Comparison of ENCODE assay signal across 21 cellular contexts in genomic region chr1:223355699-223356098, GRCh38. TPM values are rescaled to one million over a fixed set of nuclear protein-coding genes. Genes with fewer than 3 reads are reported as not detected.
DNase-seq lines count a peak whose midpoint lies in the region; ATAC-seq and TF ChIP-seq lines count a peak whose summit lies in the region.
"Had no signal": no experiment of that assay in that cellular context is flagged by ENCODE, and none has a peak within 500 bp of the region (broad histone marks: within the 10 kb centered on the region; RNA-seq: fewer than 3 reads in every experiment).

No MANE protein-coding gene starts in this region.

- H3K9me3 ChIP-seq in T-helper 17 cell (ENCODE audit: control insufficient read depth, low read length, poor library complexity, severe bottlenecking), result no peaks in the 10 kb centered on the region
- H3K9me3 ChIP-seq: HAP-1 had no signal

- POLR2A ChIA-PET in RWPE1 (lab: Yijun Ruan, JAX; ENCODE audit: low non-redundant PET), result interaction anchor here (0.7 kb wide), 1 partner anchor 39 kb away, joined by 4 read pairs; no protein-coding TSS in a partner anchor
- POLR2A ChIA-PET in activated CD4-positive, alpha-beta memory T cell treated with anti-CD3 and anti-CD28 coated beads, Interleukin-2, amount 10 ng/mL, durations not matched to agents 7 days and 5 days (lab: Charles Lee), result no interaction called here

- no peak overlapping the region for H3K27ac ChIP-seq in RWPE1
- peak overlapping the region; percentile 51 for H3K27ac ChIP-seq in epithelial cell of prostate
- H3K27ac ChIP-seq: C4-2B, GM23248 had no signal

- no peak for TF ChIP-seq CTCF in RWPE1 (conservative IDR thresholded peaks at IDR 0.05; ENCODE audit: low read depth)

- no peaks in the 10 kb centered on the region for H3K27me3 Mint-ChIP-seq in T-helper 17 cell
- peaks cover 15% of the 10 kb centered on the region for H3K27me3 Mint-ChIP-seq in activated CD4-positive, alpha-beta memory T cell treated with anti-CD3 and anti-CD28 coated beads, Interleukin-2, amount 10 ng/mL, durations not matched to agents 7 days and 5 days
- H3K27me3 Mint-ChIP-seq: CD4-positive, alpha-beta T cell had no signal

- DNase-seq in RWPE1 (ENCODE audit: low spot score) (peak; percentile 88), T-helper 17 cell (no peak), epithelial cell of prostate (ENCODE audit: low read depth, low spot score) (peak; percentile 80), islet precursor cell (peak; percentile 7), middle frontal gyrus (ENCODE audit: extremely low spot score, low spot score) (no peak)
- DNase-seq in activated CD4-positive, alpha-beta memory T cell treated with anti-CD3 and anti-CD28 coated beads, Interleukin-2, amount 10 ng/mL, durations not matched to agents 7 days and 5 days, result no peak
- DNase-seq in activated naive CD4-positive, alpha-beta T cell treated with Interleukin-2 at 50 U/mL for 16 hours, result no peak
- DNase-seq: ACHN; AML-193; Calu3; CD4-positive, alpha-beta T cell; DMS79 treated with DMSO at 0.1 percent for 48 hours; GF-D8; GM23248; KBM-7 had no signal

- no peak overlapping the region for H3K4me3 Mint-ChIP-seq in T-helper 17 cell
- H3K4me3 Mint-ChIP-seq in activated CD4-positive, alpha-beta memory T cell treated with anti-CD3 and anti-CD28 coated beads, Interleukin-2, amount 10 ng/mL, durations not matched to agents 7 days and 5 days, result no peak overlapping the region
- H3K4me3 Mint-ChIP-seq: CD4-positive, alpha-beta T cell; IgD-negative memory B cell had no signal

- peaks cover 19% of the 10 kb centered on the region for H3K4me1 Mint-ChIP-seq in T-helper 17 cell
- no peaks in the 10 kb centered on the region for H3K4me1 Mint-ChIP-seq in activated CD4-positive, alpha-beta memory T cell treated with anti-CD3 and anti-CD28 coated beads, Interleukin-2, amount 10 ng/mL, durations not matched to agents 7 days and 5 days
- H3K4me1 Mint-ChIP-seq: IgD-negative memory B cell had no signal

- CTCF ChIA-PET in RWPE1 (lab: Yijun Ruan, JAX), result no interaction called here
- CTCF ChIA-PET in activated CD4-positive, alpha-beta memory T cell treated with anti-CD3 and anti-CD28 coated beads, Interleukin-2, amount 10 ng/mL, durations not matched to agents 7 days and 5 days (lab: Charles Lee), result no interaction called here

- no peaks in the 10 kb centered on the region for H3K36me3 Mint-ChIP-seq in T-helper 17 cell (ENCODE audit: low read depth)
- H3K36me3 Mint-ChIP-seq in activated CD4-positive, alpha-beta memory T cell treated with anti-CD3 and anti-CD28 coated beads, Interleukin-2, amount 10 ng/mL, durations not matched to agents 7 days and 5 days (ENCODE audit: low read depth), result no peaks in the 10 kb centered on the region
- H3K36me3 Mint-ChIP-seq: IgD-negative memory B cell had no signal

- H3K27ac Mint-ChIP-seq in T-helper 17 cell, result peak overlapping the region; percentile 19
- no peak overlapping the region for H3K27ac Mint-ChIP-seq in activated CD4-positive, alpha-beta memory T cell treated with anti-CD3 and anti-CD28 coated beads, Interleukin-2, amount 10 ng/mL, durations not matched to agents 7 days and 5 days
- H3K27ac Mint-ChIP-seq: CD4-positive, alpha-beta T cell; IgD-negative memory B cell had no signal

- no peaks in the 10 kb centered on the region for H3K9me3 Mint-ChIP-seq in activated CD4-positive, alpha-beta memory T cell treated with anti-CD3 and anti-CD28 coated beads, Interleukin-2, amount 10 ng/mL, durations not matched to agents 7 days and 5 days
- H3K9me3 Mint-ChIP-seq: CD4-positive, alpha-beta T cell; IgD-negative memory B cell had no signal

- ATAC-seq in T-helper 17 cell (no peak), GM21390 (IDR thresholded peaks at IDR 0.05; ENCODE audit: unreplicated experiment) (no peak)
- ATAC-seq: HepG2 had no signal

RNA-seq across cellular contexts. Expression of gene SUSD4, which starts 8.3 kb away (rescaled TPM):
- 10 to 100 TPM in 1 of 2 donors, 1 to 10 TPM in 1; 8.8 to 32.6 TPM for total RNA-seq in T-helper 17 cell
- total RNA-seq in activated CD4-positive, alpha-beta memory T cell treated with anti-CD3 and anti-CD28 coated beads, Interleukin-2, amount 10 ng/mL, durations not matched to agents 7 days and 5 days, result under 1 TPM; 0.23 to 0.28 TPM
- total RNA-seq: HepG2 had no signal

RNA-seq across cellular contexts. Expression of gene CCDC185, which starts 37.5 kb away (rescaled TPM):
- not detected for total RNA-seq in T-helper 17 cell
- total RNA-seq in activated CD4-positive, alpha-beta memory T cell treated with anti-CD3 and anti-CD28 coated beads, Interleukin-2, amount 10 ng/mL, durations not matched to agents 7 days and 5 days, result not detected
- total RNA-seq: CD4-positive, alpha-beta T cell; GM23248; H4; HepG2 had no signal

Comparison
In these comparisons a context has a peak if more than half of its experiments do, and no peak if none do; other contexts are left out.
1. DNase-seq: peak in RWPE1 (single experiment), epithelial cell of prostate (single experiment) and islet precursor cell (single experiment); none in T-helper 17 cell (0 of 3), middle frontal gyrus (single experiment), activated CD4-positive, alpha-beta memory T cell treated with anti-CD3 and anti-CD28 coated beads, Interleukin-2, amount 10 ng/mL, durations not matched to agents 7 days and 5 days (single experiment) and activated naive CD4-positive, alpha-beta T cell treated with Interleukin-2 at 50 U/mL for 16 hours (single experiment).
2. RNA of gene SUSD4, which starts 8.3 kb away (total RNA-seq): 8.8 to 32.6 TPM in T-helper 17 cell; 0.23 to 0.28 TPM in activated CD4-positive, alpha-beta memory T cell treated with anti-CD3 and anti-CD28 coated beads, Interleukin-2, amount 10 ng/mL, durations not matched to agents 7 days and 5 days; every median in the first group is over 4 times any median in the second.